26 cellular contexts compared by ENCODE assay signal in genomic region chr3:107153981-107154380, GRCh38.
"Had no signal": no experiment of that assay in that cellular context is flagged by ENCODE, and none has a peak within 500 bp of the region (broad histone marks: within the 10 kb centered on the region; RNA-seq: fewer than 3 reads in every experiment).

No MANE protein-coding gene starts in this region.

- H3K4me3 Mint-ChIP-seq: naive thymus-derived CD8-positive, alpha-beta T cell; nephron; neural crest cell; stimulated activated naive B cell treated with anti-CD40 and anti-IgM and Interleukin-4, amounts not matched to agents 10 μg/mL and 1 μg/mL and 100 μg/mL, for 72 hours had no signal

- H3K36me3 Mint-ChIP-seq: stimulated activated naive B cell treated with anti-CD40 and anti-IgM and Interleukin-4, amounts not matched to agents 10 μg/mL and 1 μg/mL and 100 μg/mL, for 72 hours had no signal

- H3K4me1 Mint-ChIP-seq: naive thymus-derived CD8-positive, alpha-beta T cell; neural crest cell; stimulated activated naive B cell treated with anti-CD40 and anti-IgM and Interleukin-4, amounts not matched to agents 10 μg/mL and 1 μg/mL and 100 μg/mL, for 72 hours had no signal

- H3K36me3 ChIP-seq: lower lobe of right lung, stomach, suprapubic skin, thoracic aorta, tibial artery, upper lobe of right lung had no signal

- H3K27ac ChIP-seq: lower lobe of right lung, parathyroid adenoma, psoas muscle, skin epidermis, stomach, suprapubic skin, thoracic aorta, tibial artery, upper lobe of right lung had no signal

- DNase-seq: glutamatergic neuron; hippocampal formation; kidney; lower lobe of right lung; mammary epithelial cell; mesenchymal stem cell; naive thymus-derived CD8-positive, alpha-beta T cell; nucleus accumbens; psoas muscle; stimulated activated CD4-positive, alpha-beta T cell treated with anti-CD3 and anti-CD28 coated beads, Interleukin-12 subunit alpha, Interleukin-12 subunit beta, amount 100 ng/mL, for 4 hours; stimulated activated CD4-positive, alpha-beta T cell treated with anti-CD3 and anti-CD28 coated beads, Interleukin-15, amount 100 ng/mL, for 24 hours; stimulated activated CD4-positive, alpha-beta T cell treated with anti-CD3 and anti-CD28 coated beads, Interleukin-2, amount 100 ng/mL, for 24 hours; stimulated activated CD4-positive, alpha-beta T cell treated with anti-CD3 and anti-CD28 coated beads, Interleukin-4, amount 100 ng/mL, for 1 hour; stimulated activated naive B cell treated with anti-CD40 and anti-IgM and Interleukin-4, amounts not matched to agents 10 μg/mL and 1 μg/mL and 100 μg/mL, for 72 hours; stimulated activated naive CD8-positive, alpha-beta T cell treated with anti-CD3 and anti-CD28 coated beads, Interleukin-15, Interleukin-2, amounts not matched to agents 100 U/mL and 50 U/mL, for 24 hours; stomach; tibial artery; trophoblast cell; upper lobe of right lung had no signal

- ATAC-seq: lower lobe of right lung; naive thymus-derived CD8-positive, alpha-beta T cell; psoas muscle; sciatic nerve; stimulated activated naive B cell treated with anti-CD40 and anti-IgM and Interleukin-4, amounts not matched to agents 10 μg/mL and 1 μg/mL and 100 μg/mL, for 72 hours; stimulated activated naive CD8-positive, alpha-beta T cell treated with anti-CD3 and anti-CD28 coated beads, Interleukin-15, Interleukin-2, amounts not matched to agents 100 U/mL and 50 U/mL, for 24 hours; upper lobe of right lung had no signal

- H3K27ac Mint-ChIP-seq: naive thymus-derived CD8-positive, alpha-beta T cell; nephron; stimulated activated naive B cell treated with anti-CD40 and anti-IgM and Interleukin-4, amounts not matched to agents 10 μg/mL and 1 μg/mL and 100 μg/mL, for 72 hours had no signal

- H3K4me3 ChIP-seq: lower lobe of right lung, psoas muscle, skin epidermis, stomach, suprapubic skin, thoracic aorta, tibial artery, upper lobe of right lung had no signal

- H3K9me3 ChIP-seq: suprapubic skin, upper lobe of right lung had no signal

- H3K4me1 ChIP-seq: lower lobe of right lung, psoas muscle, stomach, suprapubic skin, upper lobe of right lung had no signal

- H3K27me3 ChIP-seq: stomach, suprapubic skin, tibial artery, upper lobe of right lung had no signal
